8 cellular contexts compared by ENCODE assay signal in genomic region chr19:28284389-28284788, GRCh38.
"Had no signal": no experiment of that assay in that cellular context is flagged by ENCODE, and none has a peak within 500 bp of the region (broad histone marks: within the 10 kb centered on the region; RNA-seq: fewer than 3 reads in every experiment).

No MANE protein-coding gene starts in this region.

- DNase-seq: IMR-90, KBM-7, KG1 had no signal

- FAIRE-seq: HTR-8/SVneo, K562 had no signal

- H3K9ac ChIP-seq: KMS-11 had no signal

- H3K4me1 Mint-ChIP-seq: IgD-negative memory B cell had no signal

- ATAC-seq: K562 had no signal

- H3K4me2 ChIP-seq: KMS-11 had no signal

- H3K27ac Mint-ChIP-seq: IgD-negative memory B cell had no signal

- H3K36me3 Mint-ChIP-seq: IgD-negative memory B cell had no signal

- H3K4me3 ChIP-seq: K562 had no signal

- H3K27me3 Mint-ChIP-seq: IgD-negative memory B cell had no signal

- H3K27ac ChIP-seq: HL-60, KMS-11 had no signal
